Comparison of ENCODE assay signal across 16 cellular contexts in genomic region chr22:21725956-21726649, GRCh38.
"Had no signal": no experiment of that assay in that cellular context is flagged by ENCODE, and none has a peak within 500 bp of the region (broad histone marks: within the 10 kb centered on the region; RNA-seq: fewer than 3 reads in every experiment).

No MANE protein-coding gene starts in this region.

- H3K27me3 ChIP-seq: colonic mucosa, neutrophil, tibial artery had no signal

- H3K36me3 ChIP-seq: brain microvascular endothelial cell, colonic mucosa, neutrophil, tibial artery had no signal

- ATAC-seq: sciatic nerve had no signal

- H3K27me3 Mint-ChIP-seq: memory B cell; naive B cell; stimulated activated naive B cell treated with anti-CD40 and anti-IgM and Interleukin-4, amounts not matched to agents 10 μg/mL and 1 μg/mL and 100 μg/mL, for 72 hours had no signal

- H3K27ac ChIP-seq: brain microvascular endothelial cell, colonic mucosa, neutrophil, tibial artery had no signal

- H3K4me2 ChIP-seq: smooth muscle cell had no signal

- H3K27ac Mint-ChIP-seq: memory B cell had no signal

- H3K4me3 ChIP-seq: colonic mucosa, mucosa of descending colon, smooth muscle cell, tibial artery had no signal

- H3K4me3 Mint-ChIP-seq: activated T-cell treated with anti-CD3 and anti-CD28 coated beads, Interleukin-2, amount 50 U/mL, for 4 hours; memory B cell; stimulated activated naive B cell treated with anti-CD40 and anti-IgM and Interleukin-4, amounts not matched to agents 10 μg/mL and 1 μg/mL and 100 μg/mL, for 72 hours had no signal

- H3K9me3 ChIP-seq: colonic mucosa, mucosa of descending colon, neutrophil, tibial artery had no signal

- DNase-seq: activated CD4-positive, alpha-beta T cell treated with anti-CD3 and anti-CD28 coated beads, Interleukin-2, amount 50 U/mL, for 1 hour; activated CD4-positive, CD25-positive, alpha-beta regulatory T cell treated with anti-CD3 and anti-CD28 coated beads, Interleukin-2, amount 50 U/mL, for 72 hours; activated naive CD4-positive, alpha-beta T cell treated with anti-CD3 and anti-CD28 coated beads, Interleukin-2, amount 50 U/mL, for 16 hours; activated T-cell treated with anti-CD3 and anti-CD28 coated beads, Interleukin-2, amount 50 U/mL, for 4 hours; aorta; brain microvascular endothelial cell; central memory CD4-positive, alpha-beta T cell; colonic mucosa; mucosa of descending colon; naive B cell; tibial artery had no signal

- H3K36me3 Mint-ChIP-seq: naive B cell had no signal

- H3K4me1 ChIP-seq: colonic mucosa, tibial artery had no signal

- H3K9me3 Mint-ChIP-seq: activated T-cell treated with anti-CD3 and anti-CD28 coated beads, Interleukin-2, amount 50 U/mL, for 4 hours; memory B cell; naive B cell; stimulated activated naive B cell treated with anti-CD40 and anti-IgM and Interleukin-4, amounts not matched to agents 10 μg/mL and 1 μg/mL and 100 μg/mL, for 72 hours had no signal
